In the genomic region with DNA sequence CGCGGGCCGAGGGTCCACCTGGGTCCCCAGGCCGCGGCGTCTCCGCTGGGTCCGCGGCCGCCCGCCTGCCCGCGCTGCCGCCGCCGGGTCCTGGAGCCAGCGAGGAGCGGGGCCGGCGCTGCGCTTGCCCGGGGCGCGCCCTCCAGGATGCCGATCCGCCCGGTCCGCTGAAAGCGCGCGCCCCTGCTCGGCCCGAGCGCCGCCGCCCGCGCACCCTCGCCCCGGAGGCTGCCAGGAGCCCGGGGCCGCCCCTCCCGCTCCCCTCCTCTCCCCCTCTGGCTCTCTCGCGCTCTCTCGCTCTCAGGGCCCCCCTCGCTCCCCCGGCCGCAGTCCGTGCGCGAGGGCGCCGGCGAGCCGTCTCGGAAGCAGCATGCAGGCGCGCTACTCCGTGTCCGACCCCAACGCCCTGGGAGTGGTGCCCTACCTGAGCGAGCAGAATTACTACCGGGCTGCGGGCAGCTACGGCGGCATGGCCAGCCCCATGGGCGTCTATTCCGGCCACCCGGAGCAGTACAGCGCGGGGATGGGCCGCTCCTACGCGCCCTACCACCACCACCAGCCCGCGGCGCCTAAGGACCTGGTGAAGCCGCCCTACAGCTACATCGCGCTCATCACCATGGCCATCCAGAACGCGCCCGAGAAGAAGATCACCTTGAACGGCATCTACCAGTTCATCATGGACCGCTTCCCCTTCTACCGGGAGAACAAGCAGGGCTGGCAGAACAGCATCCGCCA, we compare ENCODE assay signal across 9 cellular contexts. TPM values are rescaled to one million over a fixed set of nuclear protein-coding genes. Genes with fewer than 3 reads are reported as not detected.
A peak's percentile ranks its signal among the peaks of the same experiment; 100 is the strongest.
DNase-seq lines count a peak whose midpoint lies in the region; ATAC-seq and TF ChIP-seq lines count a peak whose summit lies in the region.
"Had no signal": no experiment of that assay in that cellular context is flagged by ENCODE, and none has a peak within 500 bp of the region (broad histone marks: within the 10 kb centered on the region; RNA-seq: fewer than 3 reads in every experiment).

No MANE protein-coding gene starts in this region.

- DNase-seq in HEK293T (ENCODE audit: extremely low spot score) (peak; percentile 46), amniotic epithelial cell (ENCODE audit: low read depth) (peak; percentile 63), hepatic stellate cell (ENCODE audit: low spot score) (peak; percentile 72), smooth muscle cell (lab: John Stamatoyannopoulos, UW; ENCODE audit: unreplicated experiment) (peak; percentile 66), NCI-H526 treated with DMSO at 0.1 percent for 48 hours (lab: John Stamatoyannopoulos, UW) (no peak)

- WGBS in smooth muscle cell (ENCODE audit: low lambda C conversion rate): under 1% methylated on average over 49 of the region's 88 CpGs

- CTCF ChIA-PET in HEK293T (lab: Yijun Ruan, JAX): interaction anchor here (0.7 kb wide), 1 partner anchor 48 kb away, joined by 3 read pairs; no protein-coding TSS in a partner anchor

- no peaks in the 10 kb centered on the region for H3F3A ChIP-seq in smooth muscle cell (ENCODE audit: low read depth)

- TF ChIP-seq CTCF in smooth muscle cell (IDR thresholded peaks at IDR 0.05; ENCODE audit: borderline replicate concordance, insufficient read depth, poor library complexity, severe bottlenecking): no peak

- H3K36me3 ChIP-seq in smooth muscle cell (ENCODE audit: low read depth): no peaks in the 10 kb centered on the region

- H3K79me2 ChIP-seq in smooth muscle cell (ENCODE audit: low read depth): peaks cover 24% of the 10 kb centered on the region

- peak overlapping the region; percentile 55 for H3K27ac ChIP-seq in smooth muscle cell (ENCODE audit: low read depth)
- H3K27ac ChIP-seq: SK-N-MC had no signal

- peak overlapping the region; percentile 52 for H3K9ac ChIP-seq in smooth muscle cell (ENCODE audit: low read depth)

- peaks cover 30% of the 10 kb centered on the region for H3K27me3 ChIP-seq in smooth muscle cell (ENCODE audit: low read depth)

- H3K4me2 ChIP-seq in smooth muscle cell: peak overlapping the region; percentile 93

- H2AFZ ChIP-seq in smooth muscle cell (ENCODE audit: low read depth): peak overlapping the region; percentile 67

- POLR2A ChIA-PET in HEK293T (lab: Yijun Ruan, JAX): interaction anchor here (0.9 kb wide), 1 partner anchor 266 kb away, joined by 3 read pairs; no protein-coding TSS in a partner anchor

- peaks cover 42% of the 10 kb centered on the region for H3K4me1 ChIP-seq in smooth muscle cell (ENCODE audit: low read depth)

- peak overlapping the region; percentile 67 for H3K4me3 ChIP-seq in smooth muscle cell
- H3K4me3 ChIP-seq: SK-N-MC had no signal

- no peak for ATAC-seq in GM18907 (IDR thresholded peaks at IDR 0.05; ENCODE audit: unreplicated experiment)
- ATAC-seq in HG03469 (IDR thresholded peaks at IDR 0.05; ENCODE audit: unreplicated experiment): no peak
- ATAC-seq in GM21381 (IDR thresholded peaks at IDR 0.05; ENCODE audit: unreplicated experiment): no peak

- peaks cover 24% of the 10 kb centered on the region for H4K20me1 ChIP-seq in smooth muscle cell (ENCODE audit: low read depth)

- no peaks in the 10 kb centered on the region for H3K9me3 ChIP-seq in smooth muscle cell (replicated peaks; ENCODE audit: low read depth)

TF ChIP-seq in HEK293T, 16 proteins besides CTCF, POLR2A, EP300 and RAD21:
- no peak for TF ChIP-seq ZNF384 (IDR thresholded peaks at IDR 0.05)
- TF ChIP-seq FOXM1 (IDR thresholded peaks at IDR 0.05; ENCODE audit: borderline replicate concordance): no peak
- TF ChIP-seq CTBP1 (IDR thresholded peaks at IDR 0.05; ENCODE audit: borderline replicate concordance): 0 out of 2 replicates have a peak, but pooled peaks have one; percentile 19
- no peak for TF ChIP-seq BHLHE40 (IDR thresholded peaks at IDR 0.05; ENCODE audit: borderline replicate concordance)
- TF ChIP-seq L3MBTL2 (conservative IDR thresholded peaks at IDR 0.05): peak; percentile 47

RNA-seq across cellular contexts. Expression of a gene that starts 0.5 kb away (rescaled TPM):
- 2.7 and 2.8 TPM in 2 replicates for total RNA-seq in smooth muscle cell
- polyA plus RNA-seq in smooth muscle cell: 18.0 and 18.1 TPM in 2 replicates

RNA-seq across cellular contexts. Expression of a gene that starts 11.2 kb away (rescaled TPM):
- total RNA-seq in smooth muscle cell: 4.6 and 6.8 TPM in 2 replicates
- 3.8 and 5.4 TPM in 2 replicates for polyA plus RNA-seq in smooth muscle cell

RNA-seq across cellular contexts. Expression of a gene that starts 12.1 kb away (rescaled TPM):
- total RNA-seq in smooth muscle cell: 14.7 and 23.0 TPM in 2 replicates
- 13.3 and 16.5 TPM in 2 replicates for polyA plus RNA-seq in smooth muscle cell

RNA-seq across cellular contexts. Expression of a gene that starts 56.8 kb away (rescaled TPM):
- total RNA-seq in smooth muscle cell: 15.6 and 24.7 TPM in 2 replicates
- polyA plus RNA-seq in smooth muscle cell: 30.5 and 31.5 TPM in 2 replicates
